8 cellular contexts compared by ENCODE assay signal in genomic region chr10:35194906-35195305, GRCh38.
DNase-seq lines count a peak whose midpoint lies in the region; ATAC-seq and TF ChIP-seq lines count a peak whose summit lies in the region.

No MANE protein-coding gene starts in this region.

- H3K36me3 Mint-ChIP-seq in activated T-cell treated with anti-CD3 and anti-CD28 coated beads, Interleukin-2, amount 50 U/mL, for 72 hours (ENCODE audit: insufficient read depth in 2 of 2) = peaks cover 11 to 29% of the 10 kb centered on the region in 2 donors
- H3K36me3 Mint-ChIP-seq in stimulated activated effector memory CD8-positive, alpha-beta T cell treated with anti-CD3 and anti-CD28 coated beads, Interleukin-12 subunit alpha, Interleukin-12 subunit beta, amount 100 ng/mL, for 72 hours = peaks cover 50% of the 10 kb centered on the region

- peak; percentile 10 to 38 for ATAC-seq in activated T-cell treated with anti-CD3 and anti-CD28 coated beads, Interleukin-2, amount 50 U/mL, for 72 hours (replicated peaks in 1 of 2)
- ATAC-seq in right cardiac atrium = no peak
- peak; percentile 39 for ATAC-seq in stimulated activated effector memory CD8-positive, alpha-beta T cell treated with anti-CD3 and anti-CD28 coated beads, Interleukin-12 subunit alpha, Interleukin-12 subunit beta, amount 100 ng/mL, for 72 hours
- ATAC-seq in GM18520 (IDR thresholded peaks at IDR 0.05; ENCODE audit: unreplicated experiment) = no peak
- no peak for ATAC-seq in HG02763 (IDR thresholded peaks at IDR 0.05; ENCODE audit: unreplicated experiment)

- POLR2A ChIA-PET in BJ (lab: Charles Lee) = no interaction called here

- DNase-seq in BJ (ENCODE audit: low read depth) = no peak
- DNase-seq in activated T-cell treated with anti-CD3 and anti-CD28 coated beads, Interleukin-2, amount 50 U/mL, for 72 hours = peak; percentile 34 to 58
- DNase-seq in right cardiac atrium = no peak
- peak in 1 of 2 donors; percentile 54 for DNase-seq in stimulated activated effector memory CD8-positive, alpha-beta T cell treated with anti-CD3 and anti-CD28 coated beads, Interleukin-12 subunit alpha, Interleukin-12 subunit beta, amount 100 ng/mL, for 72 hours (ENCODE audit: low spot score in 2 of 2)
- DNase-seq in GM13976 (ENCODE audit: low spot score) = no peak

- no peaks in the 10 kb centered on the region for H3K9me3 ChIP-seq in right cardiac atrium (ENCODE audit: control insufficient read depth, low read length)

- H3K36me3 ChIP-seq in BJ (ENCODE audit: control insufficient read depth, insufficient read depth, low read length) = no peaks in the 10 kb centered on the region

- H3K4me3 ChIP-seq in BJ (ENCODE audit: low read depth, low read length) = peak overlapping the region; percentile 45
- peak overlapping the region; percentile 96 for H3K4me3 ChIP-seq in right cardiac atrium (ENCODE audit: low read length)

- H3K27ac ChIP-seq in right cardiac atrium (ENCODE audit: low read length) = peak overlapping the region; percentile 72

- peak overlapping the region; percentile 89 to 98 for H3K4me3 Mint-ChIP-seq in activated T-cell treated with anti-CD3 and anti-CD28 coated beads, Interleukin-2, amount 50 U/mL, for 72 hours
- H3K4me3 Mint-ChIP-seq in stimulated activated effector memory CD8-positive, alpha-beta T cell treated with anti-CD3 and anti-CD28 coated beads, Interleukin-12 subunit alpha, Interleukin-12 subunit beta, amount 100 ng/mL, for 72 hours = peak overlapping the region; percentile 72

- TF ChIP-seq RAD21 in Ishikawa (IDR thresholded peaks at IDR 0.05; ENCODE audit: low read depth) = no peak

- no peaks in the 10 kb centered on the region for H3K27me3 Mint-ChIP-seq in activated T-cell treated with anti-CD3 and anti-CD28 coated beads, Interleukin-2, amount 50 U/mL, for 72 hours (ENCODE audit: low read depth)

- H3K4me1 ChIP-seq in right cardiac atrium (ENCODE audit: control insufficient read depth, insufficient read depth, low read length) = no peaks in the 10 kb centered on the region

- peaks cover 63% of the 10 kb centered on the region for H3K4me1 Mint-ChIP-seq in activated T-cell treated with anti-CD3 and anti-CD28 coated beads, Interleukin-2, amount 50 U/mL, for 72 hours (ENCODE audit: low read depth)
- peaks cover 34% of the 10 kb centered on the region for H3K4me1 Mint-ChIP-seq in stimulated activated effector memory CD8-positive, alpha-beta T cell treated with anti-CD3 and anti-CD28 coated beads, Interleukin-12 subunit alpha, Interleukin-12 subunit beta, amount 100 ng/mL, for 72 hours

- WGBS in right cardiac atrium = 89% methylated on average over 1 of the region's 1 CpG

- peak overlapping the region; percentile 100 for H3K27ac Mint-ChIP-seq in activated T-cell treated with anti-CD3 and anti-CD28 coated beads, Interleukin-2, amount 50 U/mL, for 72 hours
- H3K27ac Mint-ChIP-seq in stimulated activated effector memory CD8-positive, alpha-beta T cell treated with anti-CD3 and anti-CD28 coated beads, Interleukin-12 subunit alpha, Interleukin-12 subunit beta, amount 100 ng/mL, for 72 hours = peak overlapping the region; percentile 96

- TF ChIP-seq EP300 in Ishikawa (IDR thresholded peaks at IDR 0.05; ENCODE audit: borderline replicate concordance) = no peak

- in situ Hi-C loops in GM13976 (cut with MboI; ENCODE audit: low sequenced_read_pairs, unreplicated experiment) = no loop called here

- intact Hi-C loops in right cardiac atrium (cut with DNase I) = loop anchor here (5.0 kb wide), 2 partner anchors 68 to 73 kb away; partner anchors contain the start of gene CREM (in 3 of the 4)

- TF ChIP-seq CTCF in BJ (IDR thresholded peaks at IDR 0.05; ENCODE audit: insufficient read depth, low read depth, low read length) (no peak), GM13976 (IDR thresholded peaks at IDR 0.05; ENCODE audit: borderline replicate concordance, control extremely low read depth, extremely low read depth, insufficient read depth, missing control alignments) (no peak)

- no peaks in the 10 kb centered on the region for H3K27me3 ChIP-seq in BJ (ENCODE audit: control insufficient read depth, insufficient read depth, low read length)
- no peaks in the 10 kb centered on the region for H3K27me3 ChIP-seq in right cardiac atrium (ENCODE audit: control insufficient read depth, insufficient read depth)

- CTCF ChIA-PET in BJ (lab: Yijun Ruan, JAX) = interaction anchor here (1.4 to 2.4 kb wide), 12 partner anchors 10 to 369 kb away, joined by 3 to 24 read pairs (median 12); partner anchors contain the start of gene CREM

- H3K9me3 Mint-ChIP-seq in activated T-cell treated with anti-CD3 and anti-CD28 coated beads, Interleukin-2, amount 50 U/mL, for 72 hours = peaks cover 0 to 2% of the 10 kb centered on the region in 2 donors
- H3K9me3 Mint-ChIP-seq in stimulated activated effector memory CD8-positive, alpha-beta T cell treated with anti-CD3 and anti-CD28 coated beads, Interleukin-12 subunit alpha, Interleukin-12 subunit beta, amount 100 ng/mL, for 72 hours = no peaks in the 10 kb centered on the region

TF ChIP-seq in Ishikawa, 13 proteins besides CTCF, POLR2A, EP300 and RAD21:
- TF ChIP-seq ZBTB7A (IDR thresholded peaks at IDR 0.05; ENCODE audit: low read depth) (no peak), EGR1 (IDR thresholded peaks at IDR 0.05) (no peak), MAX (IDR thresholded peaks at IDR 0.05) (no peak), CREB1 (IDR thresholded peaks at IDR 0.05; ENCODE audit: low read depth) (peak; percentile 75), TCF12 (IDR thresholded peaks at IDR 0.05; ENCODE audit: low read depth) (no peak), YY1 (IDR thresholded peaks at IDR 0.05; ENCODE audit: low read depth) (no peak)

Comparison
In these comparisons a context has a peak if more than half of its experiments do, and no peak if none do; other contexts are left out.
1. DNase-seq: peak in activated T-cell treated with anti-CD3 and anti-CD28 coated beads, Interleukin-2, amount 50 U/mL, for 72 hours (2 of 2); none in BJ (single experiment), right cardiac atrium (0 of 3) and GM13976 (single experiment).
2. ATAC-seq: peak in activated T-cell treated with anti-CD3 and anti-CD28 coated beads, Interleukin-2, amount 50 U/mL, for 72 hours (2 of 2) and stimulated activated effector memory CD8-positive, alpha-beta T cell treated with anti-CD3 and anti-CD28 coated beads, Interleukin-12 subunit alpha, Interleukin-12 subunit beta, amount 100 ng/mL, for 72 hours (single experiment); none in right cardiac atrium (0 of 2), GM18520 (single experiment) and HG02763 (single experiment).